In genomic region chr1:54715493-54716298, GRCh38 we compare ENCODE assay signal across 8 cellular contexts. TPM values are rescaled to one million over a fixed set of nuclear protein-coding genes. Genes with fewer than 3 reads are reported as not detected.
DNase-seq lines count a peak whose midpoint lies in the region; ATAC-seq and TF ChIP-seq lines count a peak whose summit lies in the region.

Gene TTC4, plus strand, starts transcription at chr1:54715861. Its CDS starts 48 bp downstream, at chr1:54715909.

- no peaks in the 10 kb centered on the region for H3K27me3 Mint-ChIP-seq in activated CD8-positive, alpha-beta memory T cell treated with anti-CD3 and anti-CD28 coated beads, Interleukin-2, amount 10 ng/mL, durations not matched to agents 7 days and 5 days
- peaks cover 21% of the 10 kb centered on the region for H3K27me3 Mint-ChIP-seq in endodermal cell (ENCODE audit: insufficient read depth)

- no peak within 1 kb of the TSS for H3K27ac ChIP-seq in endodermal cell (ENCODE audit: low read depth, low read length)

- peaks cover 31% of the 10 kb centered on the region for H3K27me3 ChIP-seq in endodermal cell (ENCODE audit: control insufficient read depth, insufficient read depth, low read length, poor library complexity, severe bottlenecking)

- H3K36me3 ChIP-seq in endodermal cell (ENCODE audit: control insufficient read depth, insufficient read depth, low read length) = peaks cover 30% of the 10 kb centered on the region

- peaks cover 10% of the 10 kb centered on the region for H3K36me3 Mint-ChIP-seq in activated CD8-positive, alpha-beta memory T cell treated with anti-CD3 and anti-CD28 coated beads, Interleukin-2, amount 10 ng/mL, durations not matched to agents 7 days and 5 days
- H3K36me3 Mint-ChIP-seq in endodermal cell (ENCODE audit: low read depth) = peaks cover 23% of the 10 kb centered on the region

- H3K4me3 Mint-ChIP-seq in activated CD8-positive, alpha-beta memory T cell treated with anti-CD3 and anti-CD28 coated beads, Interleukin-2, amount 10 ng/mL, durations not matched to agents 7 days and 5 days = peak within 1 kb of the TSS; percentile 82
- H3K4me3 Mint-ChIP-seq in endodermal cell = peak within 1 kb of the TSS; percentile 93

- peak within 1 kb of the TSS; percentile 73 for H3K9ac ChIP-seq in endodermal cell (ENCODE audit: extremely low read depth, low read length, poor library complexity, severe bottlenecking)

- peaks cover 26% of the 10 kb centered on the region for H3K4me1 Mint-ChIP-seq in activated CD8-positive, alpha-beta memory T cell treated with anti-CD3 and anti-CD28 coated beads, Interleukin-2, amount 10 ng/mL, durations not matched to agents 7 days and 5 days
- H3K4me1 Mint-ChIP-seq in endodermal cell = peaks cover 9% of the 10 kb centered on the region

- 4 to 5% methylated on average over 25 to 51 of the region's 51 CpGs for WGBS in endodermal cell (ENCODE audit: insufficient coverage in 1 of 2, insufficient read length in 1 of 2), 2 experiments

- peak; percentile 91 for ATAC-seq in GM19467 (IDR thresholded peaks at IDR 0.05; ENCODE audit: unreplicated experiment)
- ATAC-seq in activated CD8-positive, alpha-beta memory T cell treated with anti-CD3 and anti-CD28 coated beads, Interleukin-2, amount 10 ng/mL, durations not matched to agents 7 days and 5 days = peak; percentile 97

- DNase-seq in CMK (ENCODE audit: low read depth) (peak; percentile 77), HS-27A (ENCODE audit: low read depth) (peak; percentile 59), NOMO-1 treated with DMSO at 0.1 percent for 48 hours (lab: John Stamatoyannopoulos, UW; ENCODE audit: unreplicated experiment) (peak; percentile 69), endodermal cell (peak; percentile 93), mesenteric fat pad (ENCODE audit: low spot score) (peak; percentile 96)
- DNase-seq in activated CD8-positive, alpha-beta memory T cell treated with anti-CD3 and anti-CD28 coated beads, Interleukin-2, amount 10 ng/mL, durations not matched to agents 7 days and 5 days = peak; percentile 86
- DNase-seq in stimulated activated CD8-positive, alpha-beta memory T cell treated with anti-CD3 and anti-CD28 coated beads, Interleukin-15, amount 100 ng/mL, for 1 hour (ENCODE audit: low read depth) = peak; percentile 62

- CTCF ChIA-PET in activated CD8-positive, alpha-beta memory T cell treated with anti-CD3 and anti-CD28 coated beads, Interleukin-2, amount 10 ng/mL, durations not matched to agents 7 days and 5 days (lab: Charles Lee) = interaction anchor here (1.1 to 2.4 kb wide), 6 partner anchors 41 to 229 kb away, joined by 3 to 8 read pairs (median 6); partner anchors contain the start of gene TTC22

- H3K27ac Mint-ChIP-seq in activated CD8-positive, alpha-beta memory T cell treated with anti-CD3 and anti-CD28 coated beads, Interleukin-2, amount 10 ng/mL, durations not matched to agents 7 days and 5 days = peak within 1 kb of the TSS; percentile 81
- H3K27ac Mint-ChIP-seq in endodermal cell = peak within 1 kb of the TSS; percentile 91

- H3K4me3 ChIP-seq in endodermal cell (ENCODE audit: low read length) = peak within 1 kb of the TSS; percentile 91

- no peaks in the 10 kb centered on the region for H3K9me3 ChIP-seq in endodermal cell (ENCODE audit: control insufficient read depth, low read length)

- H3K4me1 ChIP-seq in endodermal cell (ENCODE audit: control insufficient read depth, insufficient read depth, low read length) = no peaks in the 10 kb centered on the region

- no peaks in the 10 kb centered on the region for H3K9me3 Mint-ChIP-seq in activated CD8-positive, alpha-beta memory T cell treated with anti-CD3 and anti-CD28 coated beads, Interleukin-2, amount 10 ng/mL, durations not matched to agents 7 days and 5 days (ENCODE audit: low read depth)
- no peaks in the 10 kb centered on the region for H3K9me3 Mint-ChIP-seq in endodermal cell

- no peak for TF ChIP-seq CTCF in endodermal cell (conservative IDR thresholded peaks at IDR 0.05)

RNA-seq across cellular contexts. Expression of gene TTC4, which starts in this region (rescaled TPM):
- 10 to 100 TPM; 19.6 to 26.3 TPM for total RNA-seq in activated CD8-positive, alpha-beta memory T cell treated with anti-CD3 and anti-CD28 coated beads, Interleukin-2, amount 10 ng/mL, durations not matched to agents 7 days and 5 days
- total RNA-seq in endodermal cell (10 to 100 TPM; 23.1 to 28.3 TPM), mesenteric fat pad (18.1 TPM)
- 28.9 TPM for polyA plus RNA-seq in endodermal cell (2013, experiment 1 of 2)
- 26.4 TPM for polyA plus RNA-seq in endodermal cell (2013, experiment 2 of 2)
